Comparison of ENCODE assay signal across 1 cellular context in the genomic region with DNA sequence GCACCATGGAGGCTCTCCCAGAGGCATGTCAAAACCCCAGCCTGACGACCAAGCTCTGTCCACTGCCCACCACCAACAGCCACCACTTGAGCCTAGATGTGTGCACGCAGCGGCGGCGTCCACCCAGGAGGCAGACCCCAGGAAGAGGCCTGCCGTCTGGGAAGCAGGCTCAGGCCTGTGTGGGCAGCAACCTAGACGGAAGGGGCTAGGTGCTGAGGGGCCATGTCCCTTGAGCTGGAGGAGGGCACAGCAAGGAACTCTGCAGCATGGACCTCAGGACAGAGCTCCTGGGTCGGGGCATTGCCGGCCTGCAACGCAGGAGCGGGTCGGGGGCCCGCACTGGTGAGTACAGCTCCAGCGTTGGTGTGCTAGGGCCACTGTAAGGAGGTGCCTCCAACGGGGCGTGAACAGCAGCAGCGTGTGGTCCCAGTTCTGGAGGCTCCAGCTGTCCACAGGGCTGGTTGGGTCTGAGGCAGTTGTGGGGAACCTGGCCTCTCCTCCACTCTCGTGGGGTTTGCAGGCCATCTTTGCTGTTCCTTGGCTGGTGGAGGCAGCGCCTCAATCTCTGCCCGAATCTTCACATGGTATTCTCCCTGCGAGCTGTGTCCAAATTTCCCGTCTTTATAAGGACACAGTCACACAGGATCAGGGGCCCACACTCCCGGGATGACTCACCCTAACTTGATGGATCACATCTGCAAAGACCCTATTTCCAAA.
TF ChIP-seq lines count a peak whose summit lies in the region.

No MANE protein-coding gene starts in this region.

TF ChIP-seq in H1, 55 proteins besides CTCF, POLR2A, EP300 and RAD21:
- TF ChIP-seq SAP30 (IDR thresholded peaks at IDR 0.05; ENCODE audit: insufficient read depth, insufficient replicate concordance, low read length) (no peak), PHF8 (conservative IDR thresholded peaks at IDR 0.05; ENCODE audit: low read depth, low read length) (no peak), RXRA (IDR thresholded peaks at IDR 0.05; ENCODE audit: insufficient read depth, low read depth, low read length) (no peak), RBBP5 (IDR thresholded peaks at IDR 0.05; ENCODE audit: borderline replicate concordance, low read depth, low read length) (no peak)
